Comparison of ENCODE assay signal across 7 cellular contexts in the genomic region with DNA sequence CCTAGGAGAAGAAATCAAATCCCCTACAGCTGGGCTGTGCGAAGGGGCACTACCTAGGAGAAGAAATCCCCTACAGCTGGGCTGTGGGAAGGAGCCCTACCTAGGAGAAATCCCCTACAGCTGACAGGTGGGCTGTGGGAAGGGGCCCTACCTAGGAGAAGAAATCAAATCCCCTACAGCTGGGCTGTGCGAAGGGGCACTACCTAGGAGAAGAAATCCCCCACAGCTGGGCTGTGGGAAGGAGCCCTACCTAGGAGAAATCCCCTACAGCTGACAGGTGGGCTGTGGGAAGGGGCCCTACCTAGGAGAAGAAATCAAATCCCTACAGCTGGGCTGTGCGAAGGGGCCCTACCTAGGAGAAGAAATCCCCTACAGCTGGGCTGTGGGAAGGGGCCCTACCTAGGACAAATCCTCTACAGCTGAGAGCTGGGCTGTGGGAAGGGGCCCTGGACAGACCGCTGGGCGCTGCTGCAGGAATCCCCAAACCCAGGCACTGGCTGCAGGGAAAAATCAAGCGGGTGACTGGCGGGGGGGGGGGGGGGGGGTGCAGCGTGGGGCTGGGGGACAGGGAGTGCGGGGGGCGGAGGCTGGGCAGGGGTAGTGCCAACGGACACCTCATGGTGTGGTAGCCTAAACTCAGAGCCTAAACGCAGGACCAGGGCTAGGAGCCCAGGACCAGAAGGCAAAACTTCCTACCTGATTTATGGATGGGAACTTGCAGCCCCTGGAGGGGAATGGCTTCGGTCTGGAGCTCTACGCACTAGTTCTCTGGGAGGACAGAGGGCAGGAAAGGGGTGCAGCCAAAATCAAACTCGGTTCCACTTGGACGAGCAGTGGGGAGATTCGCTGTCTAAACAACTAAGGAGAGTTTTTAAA. TPM values are rescaled to one million over a fixed set of nuclear protein-coding genes. Genes with fewer than 3 reads are reported as not detected.
DNase-seq lines count a peak whose midpoint lies in the region; ATAC-seq, FAIRE-seq and TF ChIP-seq lines count a peak whose summit lies in the region.
"Not testable (repeated sequence)": the region's sequence is repeated elsewhere in the genome, so short reads cannot be mapped to it uniquely, and the experiment has no call there.

No MANE protein-coding gene starts in this region.

- H3K9me3 Mint-ChIP-seq in activated CD4-positive, alpha-beta T cell treated with anti-CD3 and anti-CD28 coated beads for 36 hours (ENCODE audit: low read depth), result not testable (repeated sequence)

- peak; percentile 15 for ATAC-seq in GM18858 (IDR thresholded peaks at IDR 0.05; ENCODE audit: unreplicated experiment)
- ATAC-seq in HG02571 (IDR thresholded peaks at IDR 0.05; ENCODE audit: unreplicated experiment), result peak; percentile 18
- ATAC-seq in activated CD4-positive, alpha-beta T cell treated with anti-CD3 and anti-CD28 coated beads for 36 hours, result peak; percentile 20
- ATAC-seq in sciatic nerve, result peak; percentile 35

- H3K27me3 Mint-ChIP-seq in activated CD4-positive, alpha-beta T cell treated with anti-CD3 and anti-CD28 coated beads for 36 hours, result not testable (repeated sequence)

- peak; percentile 47 for DNase-seq in activated CD4-positive, alpha-beta T cell treated with anti-CD3 and anti-CD28 coated beads for 36 hours
- DNase-seq in coronary artery (ENCODE audit: low spot score); sciatic nerve (ENCODE audit: low spot score): not testable (repeated sequence)
- DNase-seq in kidney, result peak; percentile 72

- peak overlapping the region; percentile 95 for H3K4me3 Mint-ChIP-seq in activated CD4-positive, alpha-beta T cell treated with anti-CD3 and anti-CD28 coated beads for 36 hours

- H3K4me3 ChIP-seq in HUES64 (ENCODE audit: low read length) (peak overlapping the region; percentile 85), coronary artery (peak overlapping the region; percentile 82), kidney (ENCODE audit: low read length in 2 of 2) (peak overlapping the region; percentile 88 to 96)

- POLR2A ChIA-PET in activated CD4-positive, alpha-beta T cell treated with anti-CD3 and anti-CD28 coated beads for 36 hours (lab: Charles Lee), result not testable (repeated sequence)

- H3K36me3 ChIP-seq in HUES64 (ENCODE audit: insufficient read depth, low read length), result peaks cover 23% of the 10 kb centered on the region
- not testable (repeated sequence) for H3K36me3 ChIP-seq in kidney (ENCODE audit: control insufficient read depth in 1 of 2, insufficient read depth in 2 of 2, low read length in 2 of 2)

- H3K36me3 Mint-ChIP-seq in activated CD4-positive, alpha-beta T cell treated with anti-CD3 and anti-CD28 coated beads for 36 hours (ENCODE audit: low read depth), result peaks cover 23% of the 10 kb centered on the region

- H3K9ac ChIP-seq in HUES64 (ENCODE audit: low read depth, low read length) (peak overlapping the region; percentile 92), kidney (ENCODE audit: low read length in 2 of 2) (peak overlapping the region; percentile 78 to 85)

- H3K27ac ChIP-seq in HUES64 (ENCODE audit: low read depth, low read length), result peak overlapping the region; percentile 95; the same call in 1 of the 2 replicates
- H3K27ac ChIP-seq in coronary artery, result peak overlapping the region; percentile 72 to 90
- peak overlapping the region; percentile 88 to 95 for H3K27ac ChIP-seq in kidney (ENCODE audit: low read depth in 2 of 2, low read length in 2 of 2)

- intact Hi-C loops in activated CD4-positive, alpha-beta T cell treated with anti-CD3 and anti-CD28 coated beads for 36 hours (cut with DNase I, micrococcal nuclease), result loop anchor here (2.0 to 10.0 kb wide), 4 partner anchors 30 to 1052 kb away; a partner anchor contains a TSS
- intact Hi-C loops in kidney (cut with DNase I); sciatic nerve (cut with DNase I): not testable (repeated sequence)

- peaks cover 19% of the 10 kb centered on the region for H3K4me1 ChIP-seq in HUES64 (ENCODE audit: insufficient read depth, low read length)
- H3K4me1 ChIP-seq in kidney (ENCODE audit: control insufficient read depth in 1 of 2, insufficient read depth in 1 of 2, low read depth in 1 of 2, low read length in 2 of 2), result not testable (repeated sequence)

- peaks cover 52% of the 10 kb centered on the region for H3K4me1 Mint-ChIP-seq in activated CD4-positive, alpha-beta T cell treated with anti-CD3 and anti-CD28 coated beads for 36 hours

- H3K27me3 ChIP-seq in HUES64 (ENCODE audit: insufficient read depth, low read length), result not testable (repeated sequence)

- not testable (repeated sequence) for FAIRE-seq in kidney (lab: Jason Lieb, UNC)

- H3K9me3 ChIP-seq in HUES64 (ENCODE audit: insufficient read depth, low read depth, low read length); kidney (ENCODE audit: control insufficient read depth in 1 of 2, low read length in 2 of 2): not testable (repeated sequence)

- 63% methylated on average over 10 of the region's 17 CpGs for WGBS in HUES64

- H3K27ac Mint-ChIP-seq in activated CD4-positive, alpha-beta T cell treated with anti-CD3 and anti-CD28 coated beads for 36 hours, result peak overlapping the region; percentile 99

- CTCF ChIA-PET in activated CD4-positive, alpha-beta T cell treated with anti-CD3 and anti-CD28 coated beads for 36 hours (lab: Charles Lee), result interaction anchor here (0.6 to 2.4 kb wide), 13 partner anchors 9 to 1068 kb away, joined by 3 to 18 read pairs (median 4); no protein-coding TSS in a partner anchor

- TF ChIP-seq CTCF in coronary artery (IDR thresholded peaks at IDR 0.05); kidney (IDR thresholded peaks at IDR 0.05; ENCODE audit: borderline replicate concordance, extremely low read depth, insufficient read depth): not testable (repeated sequence)

RNA-seq across cellular contexts. Expression of a gene that starts 0.5 kb away (rescaled TPM):
- 37.1 TPM for polyA plus RNA-seq in HUES64 (2013, experiment 1 of 2)
- polyA plus RNA-seq in HUES64 (2013, experiment 2 of 2), result 40.1 TPM
- 10 to 100 TPM; 26.7 to 34.2 TPM for total RNA-seq in activated CD4-positive, alpha-beta T cell treated with anti-CD3 and anti-CD28 coated beads for 36 hours
- total RNA-seq in kidney, result 160 TPM
- 207 TPM for polyA plus RNA-seq in kidney (ENCODE audit: insufficient read depth, low read depth, low replicate concordance)
- 27.6 TPM for total RNA-seq in sciatic nerve

RNA-seq across cellular contexts. Expression of a gene that starts 0.6 kb away (rescaled TPM):
- polyA plus RNA-seq in HUES64 (2013, experiment 1 of 2), result 17.2 TPM
- 19.2 TPM for polyA plus RNA-seq in HUES64 (2013, experiment 2 of 2)
- total RNA-seq in activated CD4-positive, alpha-beta T cell treated with anti-CD3 and anti-CD28 coated beads for 36 hours, result 10 to 100 TPM; 29.9 to 33.7 TPM
- 17.1 TPM for total RNA-seq in kidney
- 22.1 TPM for polyA plus RNA-seq in kidney (ENCODE audit: insufficient read depth, low read depth, low replicate concordance)
- 17.5 TPM for total RNA-seq in sciatic nerve

RNA-seq across cellular contexts. Expression of a gene that starts 58.7 kb away (rescaled TPM):
- not detected for polyA plus RNA-seq in HUES64 (2013, experiment 1 of 2)
- not detected for polyA plus RNA-seq in HUES64 (2013, experiment 2 of 2)
- total RNA-seq in activated CD4-positive, alpha-beta T cell treated with anti-CD3 and anti-CD28 coated beads for 36 hours, result not detected
- 0.50 TPM for total RNA-seq in kidney
- not detected for polyA plus RNA-seq in kidney (ENCODE audit: insufficient read depth, low read depth, low replicate concordance)
- total RNA-seq in sciatic nerve, result 0.45 TPM
